21 cellular contexts compared by ENCODE assay signal in the genomic region with DNA sequence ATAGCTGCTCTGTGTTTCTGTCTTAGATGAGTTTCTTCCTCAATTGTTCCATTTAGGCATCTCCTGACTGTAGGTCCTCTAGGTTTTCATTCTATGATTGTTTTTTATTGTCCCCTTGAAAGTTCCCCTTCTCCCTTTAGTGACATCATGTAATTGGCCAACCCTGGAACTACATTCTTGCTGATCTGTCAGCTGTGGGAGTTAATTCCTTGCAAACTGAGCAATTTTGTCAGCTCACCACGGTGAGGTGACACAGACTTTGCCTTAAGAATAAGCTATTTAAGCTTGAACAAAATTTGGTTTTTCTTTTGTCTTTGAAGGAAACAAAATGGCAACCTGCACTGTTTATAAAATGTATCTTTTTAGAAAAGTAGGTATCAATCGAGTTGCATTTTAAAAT.
"Had no signal": no experiment of that assay in that cellular context is flagged by ENCODE, and none has a peak within 500 bp of the region (broad histone marks: within the 10 kb centered on the region; RNA-seq: fewer than 3 reads in every experiment).

No MANE protein-coding gene starts in this region.

- DNase-seq: activated CD8-positive, alpha-beta memory T cell treated with anti-CD3 and anti-CD28 coated beads for 24 hours; activated CD8-positive, alpha-beta memory T cell treated with anti-CD3 and anti-CD28 coated beads, Interleukin-2, amount 50 U/mL, for 4 hours; activated T-cell treated with anti-CD3 and anti-CD28 coated beads, Interleukin-2, amount 50 U/mL, for 24 hours; adrenal gland; central memory CD4-positive, alpha-beta T cell; dermis blood vessel endothelial cell; effector memory CD4-positive, alpha-beta T cell; gastrocnemius medialis; hippocampal formation; kidney glomerular epithelial cell; nephron progenitor cell; pancreas; right cardiac atrium; stimulated activated CD4-positive, alpha-beta T cell treated with anti-CD3 and anti-CD28 coated beads, Interleukin-1b, Interleukin-23, amount 100 ng/mL, for 48 hours; substantia nigra had no signal

- H3K27me3 ChIP-seq: adrenal gland, ascending aorta, gastrocnemius medialis, pancreas, thyroid gland had no signal

- FAIRE-seq: endothelial cell of umbilical vein, pancreas had no signal

- ATAC-seq: activated T-helper 17 cell treated with anti-CD3 and anti-CD28 coated beads, Interleukin-2, amount 50 U/mL, for 72 hours; esophagus mucosa; gastrocnemius medialis; pancreas; right cardiac atrium had no signal

- H3K27ac ChIP-seq: adrenal gland, ascending aorta, gastrocnemius medialis, pancreas, thyroid gland had no signal

- H3K36me3 ChIP-seq: adrenal gland, ascending aorta, gastrocnemius medialis, pancreas, thyroid gland had no signal

- H3K4me1 ChIP-seq: adrenal gland, ascending aorta, gastrocnemius medialis, pancreas, thyroid gland had no signal

- H3K9me3 ChIP-seq: adrenal gland, ascending aorta, gastrocnemius medialis, pancreas, thyroid gland had no signal

- H3K4me3 ChIP-seq: adrenal gland, ascending aorta, gastrocnemius medialis, pancreas, skin epidermis, thyroid gland had no signal
